In genomic region chrX:102599950-102600579, GRCh38 we compare ENCODE assay signal across 8 cellular contexts. TPM values are rescaled to one million over a fixed set of nuclear protein-coding genes. Genes with fewer than 3 reads are reported as not detected.
DNase-seq lines count a peak whose midpoint lies in the region; ATAC-seq and TF ChIP-seq lines count a peak whose summit lies in the region.

No MANE protein-coding gene starts in this region.

- H3K27me3 ChIP-seq in neutrophil = no peaks in the 10 kb centered on the region

- no peaks in the 10 kb centered on the region for H3K9me3 ChIP-seq in neutrophil

- H3K27ac Mint-ChIP-seq in activated CD4-positive, alpha-beta T cell treated with anti-CD3 and anti-CD28 coated beads, Interleukin-2, amount 10 ng/mL, durations not matched to agents 7 days and 5 days = peak overlapping the region; percentile 95

- H3K36me3 ChIP-seq in neutrophil = no peaks in the 10 kb centered on the region

- POLR2A ChIA-PET in activated CD4-positive, alpha-beta T cell treated with anti-CD3 and anti-CD28 coated beads, Interleukin-2, amount 10 ng/mL, durations not matched to agents 7 days and 5 days (lab: Charles Lee) = interaction anchor here (0.9 kb wide), 1 partner anchor 60 kb away, joined by 3 read pairs; no protein-coding TSS in a partner anchor

- H3K4me3 ChIP-seq in fibroblast of pulmonary artery (replicated peaks; ENCODE audit: low read depth, low read length) (peak overlapping the region; percentile 80), neutrophil (ENCODE audit: low read depth in 1 of 2, low read length in 1 of 2) (peak overlapping the region; percentile 63 to 74)

- TF ChIP-seq CTCF in fibroblast of pulmonary artery (IDR thresholded peaks at IDR 0.05; ENCODE audit: low read length, missing control alignments) (peak; percentile 22), neutrophil (IDR thresholded peaks at IDR 0.05) (no peak)

- H3K4me1 Mint-ChIP-seq in activated CD4-positive, alpha-beta T cell treated with anti-CD3 and anti-CD28 coated beads, Interleukin-2, amount 10 ng/mL, durations not matched to agents 7 days and 5 days = peaks cover 25% of the 10 kb centered on the region

- peaks cover 3 to 8% of the 10 kb centered on the region in 2 experiments for H3K4me1 ChIP-seq in neutrophil (ENCODE audit: control insufficient read depth in 1 of 2, insufficient read depth in 1 of 2, low read depth in 1 of 2, low read length in 1 of 2)

- peak overlapping the region; percentile 58 for H3K27ac ChIP-seq in neutrophil

- peaks cover 15% of the 10 kb centered on the region for H3K36me3 Mint-ChIP-seq in activated CD4-positive, alpha-beta T cell treated with anti-CD3 and anti-CD28 coated beads, Interleukin-2, amount 10 ng/mL, durations not matched to agents 7 days and 5 days (ENCODE audit: low read depth)

- no peaks in the 10 kb centered on the region for H3K27me3 Mint-ChIP-seq in activated CD4-positive, alpha-beta T cell treated with anti-CD3 and anti-CD28 coated beads, Interleukin-2, amount 10 ng/mL, durations not matched to agents 7 days and 5 days

- ATAC-seq in HG03025 (IDR thresholded peaks at IDR 0.05; ENCODE audit: low FRiP score, unreplicated experiment) (peak; percentile 16), GM18498 (IDR thresholded peaks at IDR 0.05; ENCODE audit: unreplicated experiment) (no peak), esophagus mucosa (no peak)

- H3K4me3 Mint-ChIP-seq in activated CD4-positive, alpha-beta T cell treated with anti-CD3 and anti-CD28 coated beads, Interleukin-2, amount 10 ng/mL, durations not matched to agents 7 days and 5 days = peak overlapping the region; percentile 89

- H3K9me3 Mint-ChIP-seq in activated CD4-positive, alpha-beta T cell treated with anti-CD3 and anti-CD28 coated beads, Interleukin-2, amount 10 ng/mL, durations not matched to agents 7 days and 5 days = no peaks in the 10 kb centered on the region

- no peak for DNase-seq in activated CD4-positive, alpha-beta T cell treated with anti-CD3 and anti-CD28 coated beads, Interleukin-2, amount 10 ng/mL, durations not matched to agents 7 days and 5 days
- DNase-seq in activated CD4-positive, alpha-beta T cell treated with anti-CD3 and anti-CD28 coated beads for 48 hours = no peak
- DNase-seq in SW480 (ENCODE audit: low spot score) (peak; percentile 8), fibroblast of pulmonary artery (ENCODE audit: low read depth) (peak; percentile 39)

- CTCF ChIA-PET in activated CD4-positive, alpha-beta T cell treated with anti-CD3 and anti-CD28 coated beads, Interleukin-2, amount 10 ng/mL, durations not matched to agents 7 days and 5 days (lab: Charles Lee) = no interaction called here

RNA-seq across cellular contexts. Expression of gene ARMCX5, which starts 0.8 kb away (rescaled TPM):
- total RNA-seq in activated CD4-positive, alpha-beta T cell treated with anti-CD3 and anti-CD28 coated beads, Interleukin-2, amount 10 ng/mL, durations not matched to agents 7 days and 5 days = 1 to 10 TPM; 4.7 to 5.7 TPM
- 7.3 TPM for total RNA-seq in esophagus mucosa

RNA-seq across cellular contexts. Expression of gene GPRASP1, which starts 51.2 kb away (rescaled TPM):
- total RNA-seq in activated CD4-positive, alpha-beta T cell treated with anti-CD3 and anti-CD28 coated beads, Interleukin-2, amount 10 ng/mL, durations not matched to agents 7 days and 5 days = 1 to 10 TPM; 1.5 to 1.6 TPM
- total RNA-seq in esophagus mucosa = 1.2 TPM

Comparison
In these comparisons a context has a peak if more than half of its experiments do, and no peak if none do; other contexts are left out.
1. DNase-seq: peak in SW480 (single experiment) and fibroblast of pulmonary artery (single experiment); none in activated CD4-positive, alpha-beta T cell treated with anti-CD3 and anti-CD28 coated beads, Interleukin-2, amount 10 ng/mL, durations not matched to agents 7 days and 5 days (single experiment) and activated CD4-positive, alpha-beta T cell treated with anti-CD3 and anti-CD28 coated beads for 48 hours (single experiment).